ENCODE assay signal across 16 cellular contexts in genomic region chr3:133460809-133461208, GRCh38.
DNase-seq lines count a peak whose midpoint lies in the region; ATAC-seq, FAIRE-seq and TF ChIP-seq lines count a peak whose summit lies in the region.
"Had no signal": no experiment of that assay in that cellular context is flagged by ENCODE, and none has a peak within 500 bp of the region (broad histone marks: within the 10 kb centered on the region; RNA-seq: fewer than 3 reads in every experiment).

No MANE protein-coding gene starts in this region.

- no peaks in the 10 kb centered on the region for H3K9me3 ChIP-seq in BLaER1 treated with 17β-estradiol and CSF1 and Interleukin-3, amounts not matched to agents 10 nM and 100 nM (replicated peaks in 1 of 11)
- no peaks in the 10 kb centered on the region for H3K9me3 ChIP-seq in Panc1 (ENCODE audit: control insufficient read depth, insufficient read depth, low read depth, low read length)
- H3K9me3 ChIP-seq in ascending aorta: no peaks in the 10 kb centered on the region
- H3K9me3 ChIP-seq: gastrocnemius medialis had no signal

- H3K4me1 ChIP-seq in BLaER1 treated with 17β-estradiol and CSF1 and Interleukin-3, amounts not matched to agents 10 nM and 100 nM: peaks cover 23 to 42% (median 34%) of the 10 kb centered on the region in 10 experiments
- H3K4me1 ChIP-seq in Panc1 (ENCODE audit: control insufficient read depth, insufficient read depth, low read length) (peaks cover 74% of the 10 kb centered on the region), ascending aorta (peaks cover 0 to 8% of the 10 kb centered on the region in 2 donors)

- H3K9ac ChIP-seq in BLaER1 treated with 17β-estradiol and CSF1 and Interleukin-3, amounts not matched to agents 10 nM and 100 nM: no peak overlapping the region

- POLR2A ChIA-PET in Panc1 (lab: Charles Lee): no interaction called here

- TF ChIP-seq CTCF in Panc1 (IDR thresholded peaks at IDR 0.05): no peak
- no peak for TF ChIP-seq CTCF in ascending aorta (IDR thresholded peaks at IDR 0.05)

- intact Hi-C loops in Panc1 (cut with micrococcal nuclease; ENCODE audit: unreplicated experiment) (no loop called here), ascending aorta (cut with DNase I) (no loop called here)

- H3K4me3 ChIP-seq in BLaER1 treated with 17β-estradiol and CSF1 and Interleukin-3, amounts not matched to agents 10 nM and 100 nM: no peak overlapping the region
- no peak overlapping the region for H3K4me3 ChIP-seq in Panc1 (ENCODE audit: low read depth in 2 of 2, low read length in 2 of 2)
- no peak overlapping the region for H3K4me3 ChIP-seq in ascending aorta
- H3K4me3 ChIP-seq: gastrocnemius medialis, tibial nerve had no signal

- no TSS peak for BruUV-seq in Panc1 (replicated peaks; lab: Mats Ljungman, UMichigan)

- H4K20me1 ChIP-seq in BLaER1 treated with 17β-estradiol and CSF1 and Interleukin-3, amounts not matched to agents 10 nM and 100 nM: no peaks in the 10 kb centered on the region

- in situ Hi-C loops in Panc1 (cut with HindIII; ENCODE audit: low pct_unique_long_range_greater_than_20kb, low sequenced_read_pairs): no loop called here

- FAIRE-seq in GM18507 (lab: Jason Lieb, UNC): peak; percentile 15
- FAIRE-seq: GM12892 had no signal

- DNase-seq in GM18507 (ENCODE audit: extremely low spot score, insufficient read length, low read depth) (no peak), Panc1 (ENCODE audit: low read depth, low spot score) (no peak), left kidney (ENCODE audit: low read depth, low spot score) (peak; percentile 75), ascending aorta (ENCODE audit: low spot score in 2 of 2) (no peak), NOMO-1 (lab: John Stamatoyannopoulos, UW; ENCODE audit: unreplicated experiment in 2 of 2) (no peak)
- no peak for DNase-seq in stimulated activated CD4-positive, alpha-beta T cell treated with anti-CD3 and anti-CD28 coated beads, Interleukin-1b, Interleukin-23, amount 100 ng/mL, for 48 hours
- DNase-seq: effector memory CD8-positive, alpha-beta T cell; gastrocnemius medialis; NCI-H1105; NCI-H510A; SHP77 treated with DMSO at 0.1 percent for 48 hours; stimulated activated CD4-positive, alpha-beta T cell treated with anti-CD3 and anti-CD28 coated beads, Interleukin-15, amount 100 ng/mL, for 24 hours; T1000 had no signal

- H3K36me3 ChIP-seq in BLaER1 treated with 17β-estradiol and CSF1 and Interleukin-3, amounts not matched to agents 10 nM and 100 nM: no peaks in the 10 kb centered on the region
- no peaks in the 10 kb centered on the region for H3K36me3 ChIP-seq in Panc1 (ENCODE audit: control insufficient read depth, insufficient read depth, low read length)
- H3K36me3 ChIP-seq in ascending aorta: no peaks in the 10 kb centered on the region
- H3K36me3 ChIP-seq: gastrocnemius medialis, tibial nerve had no signal

- ATAC-seq in Panc1: no peak
- ATAC-seq: effector memory CD8-positive, alpha-beta T cell; gastrocnemius medialis had no signal

- peak overlapping the region in 8 of 11 experiments; percentile 0 to 43 (median 32); a peak in 10 of 22 replicates for H3K4me2 ChIP-seq in BLaER1 treated with 17β-estradiol and CSF1 and Interleukin-3, amounts not matched to agents 10 nM and 100 nM

- no peaks in the 10 kb centered on the region for H3K27me3 ChIP-seq in BLaER1 treated with 17β-estradiol and CSF1 and Interleukin-3, amounts not matched to agents 10 nM and 100 nM
- H3K27me3 ChIP-seq in Panc1 (ENCODE audit: control insufficient read depth, insufficient read depth, low read length): no peaks in the 10 kb centered on the region
- H3K27me3 ChIP-seq in ascending aorta: no peaks in the 10 kb centered on the region
- H3K27me3 ChIP-seq: gastrocnemius medialis, tibial nerve had no signal

- CTCF ChIA-PET in Panc1 (lab: Charles Lee): no interaction called here

- no peak overlapping the region for H3K27ac ChIP-seq in BLaER1 treated with 17β-estradiol and CSF1 and Interleukin-3, amounts not matched to agents 10 nM and 100 nM
- H3K27ac ChIP-seq in Panc1 (ENCODE audit: low read length) (peak overlapping the region; percentile 100), ascending aorta (no peak overlapping the region)
- H3K27ac ChIP-seq: tibial nerve had no signal
